ENCODE assay signal across 8 cellular contexts in genomic region chr5:57408285-57408684, GRCh38.
"Had no signal": no experiment of that assay in that cellular context is flagged by ENCODE, and none has a peak within 500 bp of the region (broad histone marks: within the 10 kb centered on the region; RNA-seq: fewer than 3 reads in every experiment).

No MANE protein-coding gene starts in this region.

- H3K36me3 ChIP-seq: neural progenitor cell had no signal

- H3K4me3 ChIP-seq: lung, neural progenitor cell had no signal

- H3K27me3 ChIP-seq: neural progenitor cell had no signal

- H3K4me2 ChIP-seq: neural progenitor cell had no signal

- DNase-seq: activated CD4-positive, alpha-beta T cell treated with anti-CD3 and anti-CD28 coated beads, Interleukin-2, amount 50 U/mL, for 1 hour; activated naive CD4-positive, alpha-beta T cell treated with Interleukin-2 at 50 U/mL for 16 hours; erythroblast; stimulated activated CD4-positive, alpha-beta T cell treated with anti-CD3 and anti-CD28 coated beads, Interleukin-12 subunit alpha, Interleukin-12 subunit beta, amount 100 ng/mL, for 4 hours; stimulated activated CD4-positive, alpha-beta T cell treated with anti-CD3 and anti-CD28 coated beads, Interleukin-2, amount 100 ng/mL, for 24 hours had no signal

- H2AFZ ChIP-seq: neural progenitor cell had no signal

- H3K36me3 Mint-ChIP-seq: neural progenitor cell had no signal

- H3K27ac Mint-ChIP-seq: neural progenitor cell had no signal

- ATAC-seq: activated CD4-positive, CD25-positive, alpha-beta regulatory T cell treated with anti-CD3 and anti-CD28 coated beads, Interleukin-2, amount 50 U/mL, for 24 hours had no signal

- H3K4me1 Mint-ChIP-seq: neural progenitor cell had no signal

- H3K9ac ChIP-seq: neural progenitor cell had no signal

- H3K4me1 ChIP-seq: neural progenitor cell had no signal

- H3K27ac ChIP-seq: neural progenitor cell had no signal

- H3K9me3 Mint-ChIP-seq: neural progenitor cell had no signal

- H3K4me3 Mint-ChIP-seq: neural progenitor cell had no signal
